In the genomic region with DNA sequence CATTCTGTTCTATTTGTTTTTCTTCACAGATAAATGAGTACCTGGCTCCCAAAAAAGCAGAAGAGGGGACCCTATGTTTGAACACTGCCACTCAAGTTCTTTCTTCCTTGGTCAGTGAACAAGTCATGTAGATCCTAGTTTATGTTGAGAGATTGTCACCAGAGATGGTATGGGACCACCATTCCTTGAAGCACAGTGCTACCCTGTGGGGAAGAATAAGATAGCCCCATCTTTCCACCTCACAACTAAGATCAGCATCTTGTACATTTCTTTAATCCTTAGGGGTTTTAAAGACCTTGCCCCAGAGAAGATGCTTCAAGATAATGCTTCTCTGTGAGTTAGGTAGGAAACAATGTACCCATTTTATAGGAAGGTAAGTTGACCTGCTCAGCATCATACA, we compare ENCODE assay signal across 13 cellular contexts.
DNase-seq lines count a peak whose midpoint lies in the region; ATAC-seq and TF ChIP-seq lines count a peak whose summit lies in the region.
"Had no signal": no experiment of that assay in that cellular context is flagged by ENCODE, and none has a peak within 500 bp of the region (broad histone marks: within the 10 kb centered on the region; RNA-seq: fewer than 3 reads in every experiment).

No MANE protein-coding gene starts in this region.

- peak; percentile 48; the same call in 1 of the 3 replicates for ATAC-seq in RWPE2 (ENCODE audit: low read depth)

- peak; percentile 37 for DNase-seq in AG09309 (ENCODE audit: low read depth)
- DNase-seq in GM20000 (ENCODE audit: low spot score), result peak; percentile 50
- DNase-seq in RWPE2 (ENCODE audit: low spot score), result no peak
- peak; percentile 39 for DNase-seq in hepatic stellate cell (ENCODE audit: low spot score)
- no peak for DNase-seq in stimulated activated naive CD4-positive, alpha-beta T cell treated with Interleukin-2 at 50 U/mL for 16 hours (lab: John Stamatoyannopoulos, UW)
- DNase-seq in GM19238 (ENCODE audit: insufficient read length, low spot score), result no peak
- no peak for DNase-seq in endothelial cell (ENCODE audit: low spot score)
- no peak for DNase-seq in DMS53 (lab: John Stamatoyannopoulos, UW)
- DNase-seq: activated B cell treated with CpG ODN at 0.5 μM for 24 hours; activated naive CD4-positive, alpha-beta T cell treated with anti-CD3 and anti-CD28 coated beads, Interleukin-2, amount 50 U/mL, for 16 hours; CD4-positive, alpha-beta T cell; NCI-H748 treated with DMSO at 0.1 percent for 48 hours had no signal

- TF ChIP-seq CTCF in AG09309 (IDR thresholded peaks at IDR 0.05; ENCODE audit: control insufficient read depth, insufficient read depth, low read depth, low read length, missing control alignments) (peak; percentile 49), GM20000 (IDR thresholded peaks at IDR 0.05; ENCODE audit: extremely low read depth, missing control alignments) (no peak), RWPE2 (IDR thresholded peaks at IDR 0.05; ENCODE audit: poor library complexity, severe bottlenecking) (peak; percentile 25), endothelial cell (IDR thresholded peaks at IDR 0.05; ENCODE audit: unreplicated experiment) (no peak)

- H3K4me3 ChIP-seq in AG09309 (ENCODE audit: control insufficient read depth, low read depth, low read length) (no peak overlapping the region), RWPE2 (ENCODE audit: severe bottlenecking) (no peak overlapping the region)
- H3K4me3 ChIP-seq: suprapubic skin had no signal

- no peaks in the 10 kb centered on the region for H3K36me3 Mint-ChIP-seq in endothelial cell (ENCODE audit: low read depth, unreplicated experiment)

- H3K36me3 ChIP-seq in RWPE2 (ENCODE audit: low read depth), result no peaks in the 10 kb centered on the region
- H3K36me3 ChIP-seq: suprapubic skin had no signal

- H3K27me3 ChIP-seq in RWPE2 (ENCODE audit: insufficient read depth, poor library complexity, severe bottlenecking), result no peaks in the 10 kb centered on the region

- H3K4me1 Mint-ChIP-seq in endothelial cell (ENCODE audit: unreplicated experiment), result peaks cover 10% of the 10 kb centered on the region

- no peak overlapping the region for H3K27ac ChIP-seq in RWPE2 (ENCODE audit: poor library complexity, severe bottlenecking)
- H3K27ac ChIP-seq: suprapubic skin had no signal

- H3K9me3 Mint-ChIP-seq in endothelial cell (ENCODE audit: unreplicated experiment), result no peaks in the 10 kb centered on the region
- H3K9me3 Mint-ChIP-seq: activated B cell treated with CpG ODN at 0.5 μM for 24 hours; CD4-positive, alpha-beta T cell had no signal

- no peak overlapping the region for H3K27ac Mint-ChIP-seq in endothelial cell (ENCODE audit: unreplicated experiment)
- H3K27ac Mint-ChIP-seq: activated B cell treated with CpG ODN at 0.5 μM for 24 hours; CD4-positive, alpha-beta T cell had no signal

- H3K4me1 ChIP-seq in RWPE2 (ENCODE audit: insufficient read depth, poor library complexity, severe bottlenecking), result no peaks in the 10 kb centered on the region
- H3K4me1 ChIP-seq: suprapubic skin had no signal

- no peak overlapping the region for H3K4me3 Mint-ChIP-seq in endothelial cell (ENCODE audit: unreplicated experiment)
- H3K4me3 Mint-ChIP-seq: activated B cell treated with CpG ODN at 0.5 μM for 24 hours; CD4-positive, alpha-beta T cell had no signal

- peaks cover 2% of the 10 kb centered on the region for H3K27me3 Mint-ChIP-seq in endothelial cell (ENCODE audit: unreplicated experiment)
- H3K27me3 Mint-ChIP-seq: activated B cell treated with CpG ODN at 0.5 μM for 24 hours had no signal

- no peaks in the 10 kb centered on the region for H3K9me3 ChIP-seq in RWPE2 (ENCODE audit: severe bottlenecking)
- H3K9me3 ChIP-seq: suprapubic skin had no signal

Comparison
In these comparisons a context has a peak if more than half of its experiments do, and no peak if none do; other contexts are left out.
1. DNase-seq: peak in AG09309 (single experiment), GM20000 (single experiment) and hepatic stellate cell (single experiment); none in RWPE2 (single experiment), stimulated activated naive CD4-positive, alpha-beta T cell treated with Interleukin-2 at 50 U/mL for 16 hours (single experiment), GM19238 (single experiment), endothelial cell (single experiment) and DMS53 (single experiment).
2. CTCF ChIP-seq: peak in AG09309 (single experiment) and RWPE2 (single experiment); none in GM20000 (single experiment) and endothelial cell (single experiment).